ENCODE assay signal across 1 cellular context in the genomic region with DNA sequence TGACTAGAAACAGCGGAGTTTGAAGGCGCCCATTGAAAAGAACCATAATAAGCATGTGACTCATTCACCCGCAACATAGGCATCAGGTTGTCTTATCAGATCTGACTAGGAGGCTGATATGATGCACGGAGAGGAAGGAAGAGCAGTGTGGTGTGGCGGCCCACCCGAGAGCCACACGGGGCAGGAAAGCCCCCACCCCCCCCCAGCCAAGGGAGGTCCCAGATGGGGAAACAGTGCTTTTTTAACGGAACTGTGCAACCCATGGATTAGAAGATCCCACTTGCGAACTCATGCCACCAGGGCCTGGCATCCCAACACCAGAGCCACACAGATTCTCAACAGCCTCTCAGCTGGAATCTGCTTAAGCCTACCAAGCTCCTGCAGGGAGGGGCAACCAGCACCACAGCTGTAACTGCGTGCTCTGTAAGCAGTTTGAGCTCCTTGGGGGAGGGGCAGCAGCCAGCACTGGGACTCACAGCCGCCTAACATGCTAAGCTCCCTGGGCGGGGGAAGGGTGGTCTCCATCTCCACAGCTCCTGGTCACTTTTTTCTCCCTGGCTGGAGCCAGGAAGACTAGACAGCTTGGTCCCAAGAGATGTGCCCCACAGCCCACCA.
TF ChIP-seq lines count a peak whose summit lies in the region.

No MANE protein-coding gene starts in this region.

TF ChIP-seq in H1, 55 proteins besides CTCF, POLR2A, EP300 and RAD21 (continued from another document):
- TF ChIP-seq, protein P1, sequence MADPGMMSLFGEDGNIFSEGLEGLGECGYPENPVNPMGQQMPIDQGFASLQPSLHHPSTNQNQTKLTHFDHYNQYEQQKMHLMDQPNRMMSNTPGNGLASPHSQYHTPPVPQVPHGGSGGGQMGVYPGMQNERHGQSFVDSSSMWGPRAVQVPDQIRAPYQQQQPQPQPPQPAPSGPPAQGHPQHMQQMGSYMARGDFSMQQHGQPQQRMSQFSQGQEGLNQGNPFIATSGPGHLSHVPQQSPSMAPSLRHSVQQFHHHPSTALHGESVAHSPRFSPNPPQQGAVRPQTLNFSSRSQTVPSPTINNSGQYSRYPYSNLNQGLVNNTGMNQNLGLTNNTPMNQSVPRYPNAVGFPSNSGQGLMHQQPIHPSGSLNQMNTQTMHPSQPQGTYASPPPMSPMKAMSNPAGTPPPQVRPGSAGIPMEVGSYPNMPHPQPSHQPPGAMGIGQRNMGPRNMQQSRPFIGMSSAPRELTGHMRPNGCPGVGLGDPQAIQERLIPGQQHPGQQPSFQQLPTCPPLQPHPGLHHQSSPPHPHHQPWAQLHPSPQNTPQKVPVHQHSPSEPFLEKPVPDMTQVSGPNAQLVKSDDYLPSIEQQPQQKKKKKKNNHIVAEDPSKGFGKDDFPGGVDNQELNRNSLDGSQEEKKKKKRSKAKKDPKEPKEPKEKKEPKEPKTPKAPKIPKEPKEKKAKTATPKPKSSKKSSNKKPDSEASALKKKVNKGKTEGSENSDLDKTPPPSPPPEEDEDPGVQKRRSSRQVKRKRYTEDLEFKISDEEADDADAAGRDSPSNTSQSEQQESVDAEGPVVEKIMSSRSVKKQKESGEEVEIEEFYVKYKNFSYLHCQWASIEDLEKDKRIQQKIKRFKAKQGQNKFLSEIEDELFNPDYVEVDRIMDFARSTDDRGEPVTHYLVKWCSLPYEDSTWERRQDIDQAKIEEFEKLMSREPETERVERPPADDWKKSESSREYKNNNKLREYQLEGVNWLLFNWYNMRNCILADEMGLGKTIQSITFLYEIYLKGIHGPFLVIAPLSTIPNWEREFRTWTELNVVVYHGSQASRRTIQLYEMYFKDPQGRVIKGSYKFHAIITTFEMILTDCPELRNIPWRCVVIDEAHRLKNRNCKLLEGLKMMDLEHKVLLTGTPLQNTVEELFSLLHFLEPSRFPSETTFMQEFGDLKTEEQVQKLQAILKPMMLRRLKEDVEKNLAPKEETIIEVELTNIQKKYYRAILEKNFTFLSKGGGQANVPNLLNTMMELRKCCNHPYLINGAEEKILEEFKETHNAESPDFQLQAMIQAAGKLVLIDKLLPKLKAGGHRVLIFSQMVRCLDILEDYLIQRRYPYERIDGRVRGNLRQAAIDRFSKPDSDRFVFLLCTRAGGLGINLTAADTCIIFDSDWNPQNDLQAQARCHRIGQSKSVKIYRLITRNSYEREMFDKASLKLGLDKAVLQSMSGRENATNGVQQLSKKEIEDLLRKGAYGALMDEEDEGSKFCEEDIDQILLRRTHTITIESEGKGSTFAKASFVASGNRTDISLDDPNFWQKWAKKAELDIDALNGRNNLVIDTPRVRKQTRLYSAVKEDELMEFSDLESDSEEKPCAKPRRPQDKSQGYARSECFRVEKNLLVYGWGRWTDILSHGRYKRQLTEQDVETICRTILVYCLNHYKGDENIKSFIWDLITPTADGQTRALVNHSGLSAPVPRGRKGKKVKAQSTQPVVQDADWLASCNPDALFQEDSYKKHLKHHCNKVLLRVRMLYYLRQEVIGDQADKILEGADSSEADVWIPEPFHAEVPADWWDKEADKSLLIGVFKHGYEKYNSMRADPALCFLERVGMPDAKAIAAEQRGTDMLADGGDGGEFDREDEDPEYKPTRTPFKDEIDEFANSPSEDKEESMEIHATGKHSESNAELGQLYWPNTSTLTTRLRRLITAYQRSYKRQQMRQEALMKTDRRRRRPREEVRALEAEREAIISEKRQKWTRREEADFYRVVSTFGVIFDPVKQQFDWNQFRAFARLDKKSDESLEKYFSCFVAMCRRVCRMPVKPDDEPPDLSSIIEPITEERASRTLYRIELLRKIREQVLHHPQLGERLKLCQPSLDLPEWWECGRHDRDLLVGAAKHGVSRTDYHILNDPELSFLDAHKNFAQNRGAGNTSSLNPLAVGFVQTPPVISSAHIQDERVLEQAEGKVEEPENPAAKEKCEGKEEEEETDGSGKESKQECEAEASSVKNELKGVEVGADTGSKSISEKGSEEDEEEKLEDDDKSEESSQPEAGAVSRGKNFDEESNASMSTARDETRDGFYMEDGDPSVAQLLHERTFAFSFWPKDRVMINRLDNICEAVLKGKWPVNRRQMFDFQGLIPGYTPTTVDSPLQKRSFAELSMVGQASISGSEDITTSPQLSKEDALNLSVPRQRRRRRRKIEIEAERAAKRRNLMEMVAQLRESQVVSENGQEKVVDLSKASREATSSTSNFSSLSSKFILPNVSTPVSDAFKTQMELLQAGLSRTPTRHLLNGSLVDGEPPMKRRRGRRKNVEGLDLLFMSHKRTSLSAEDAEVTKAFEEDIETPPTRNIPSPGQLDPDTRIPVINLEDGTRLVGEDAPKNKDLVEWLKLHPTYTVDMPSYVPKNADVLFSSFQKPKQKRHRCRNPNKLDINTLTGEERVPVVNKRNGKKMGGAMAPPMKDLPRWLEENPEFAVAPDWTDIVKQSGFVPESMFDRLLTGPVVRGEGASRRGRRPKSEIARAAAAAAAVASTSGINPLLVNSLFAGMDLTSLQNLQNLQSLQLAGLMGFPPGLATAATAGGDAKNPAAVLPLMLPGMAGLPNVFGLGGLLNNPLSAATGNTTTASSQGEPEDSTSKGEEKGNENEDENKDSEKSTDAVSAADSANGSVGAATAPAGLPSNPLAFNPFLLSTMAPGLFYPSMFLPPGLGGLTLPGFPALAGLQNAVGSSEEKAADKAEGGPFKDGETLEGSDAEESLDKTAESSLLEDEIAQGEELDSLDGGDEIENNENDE (IDR thresholded peaks at IDR 0.05; ENCODE audit: insufficient replicate concordance, low read length): no peak
- TF ChIP-seq SRF (IDR thresholded peaks at IDR 0.05; ENCODE audit: low read depth, low read length) (no peak), RXRA (IDR thresholded peaks at IDR 0.05; ENCODE audit: insufficient read depth, low read depth, low read length) (no peak), CHD1 (IDR thresholded peaks at IDR 0.05; ENCODE audit: low read depth, low read length) (no peak), RBBP5 (IDR thresholded peaks at IDR 0.05; ENCODE audit: borderline replicate concordance, low read depth, low read length) (peak; percentile 67; the same call in 1 of the 2 replicates), TBP (IDR thresholded peaks at IDR 0.05; ENCODE audit: low read depth, low read length) (no peak), POU5F1 (IDR thresholded peaks at IDR 0.05; ENCODE audit: low read depth, low read length) (no peak), PHF8 (conservative IDR thresholded peaks at IDR 0.05; ENCODE audit: low read depth, low read length) (no peak), SP1 (IDR thresholded peaks at IDR 0.05; ENCODE audit: low read depth, low read length) (peak; percentile 47; the same call in 1 of the 2 replicates), SAP30 (IDR thresholded peaks at IDR 0.05; ENCODE audit: insufficient read depth, insufficient replicate concordance, low read length) (no peak), TCF12 (IDR thresholded peaks at IDR 0.05; ENCODE audit: low read depth, low read length) (peak; percentile 78; the same call in 1 of the 2 replicates), RNF2 (IDR thresholded peaks at IDR 0.05; ENCODE audit: borderline replicate concordance, low read depth, low read length, missing control alignments, poor library complexity, severe bottlenecking) (no peak), HDAC6 (IDR thresholded peaks at IDR 0.05; ENCODE audit: low read depth, low read length) (no peak), KDM1A (IDR thresholded peaks at IDR 0.05; ENCODE audit: borderline replicate concordance, low read length) (no peak), EGR1 (IDR thresholded peaks at IDR 0.05; ENCODE audit: borderline replicate concordance, low read depth, low read length) (no peak), CREB1 (IDR thresholded peaks at IDR 0.05) (no peak), SP2 (IDR thresholded peaks at IDR 0.05; ENCODE audit: low read length) (no peak), BRCA1 (IDR thresholded peaks at IDR 0.05; ENCODE audit: low read depth, low read length) (no peak), CTBP2 (IDR thresholded peaks at IDR 0.05; ENCODE audit: borderline replicate concordance, insufficient read depth, insufficient read length, low read length) (no peak), KDM5A (IDR thresholded peaks at IDR 0.05; ENCODE audit: low read length) (no peak), EZH2 (IDR thresholded peaks at IDR 0.05; ENCODE audit: low read depth, low read length, severe bottlenecking) (no peak), MAFK (IDR thresholded peaks at IDR 0.05; ENCODE audit: low read depth, low read length) (no peak), FOSL1 (IDR thresholded peaks at IDR 0.05; ENCODE audit: insufficient read depth, low read depth, low read length) (no peak), CEBPB (IDR thresholded peaks at IDR 0.05; ENCODE audit: low read depth, low read length) (no peak), JUND (IDR thresholded peaks at IDR 0.05; ENCODE audit: low read length) (no peak), POLR2AphosphoS5 (IDR thresholded peaks at IDR 0.05; ENCODE audit: low read depth, low read length) (peak; percentile 27; the same call in 1 of the 2 replicates), KDM4A (IDR thresholded peaks at IDR 0.05; ENCODE audit: low read depth, low read length, severe bottlenecking) (no peak), RFX5 (IDR thresholded peaks at IDR 0.05; ENCODE audit: borderline replicate concordance, low read depth, low read length) (no peak), ZNF274 (IDR thresholded peaks at IDR 0.05; ENCODE audit: borderline replicate concordance, extremely low read depth, low read length) (no peak), ASH2L (IDR thresholded peaks at IDR 0.05; ENCODE audit: low read length) (peak; percentile 84), YY1 (IDR thresholded peaks at IDR 0.05; ENCODE audit: low read depth, low read length) (no peak)
- TF ChIP-seq, protein P2, sequence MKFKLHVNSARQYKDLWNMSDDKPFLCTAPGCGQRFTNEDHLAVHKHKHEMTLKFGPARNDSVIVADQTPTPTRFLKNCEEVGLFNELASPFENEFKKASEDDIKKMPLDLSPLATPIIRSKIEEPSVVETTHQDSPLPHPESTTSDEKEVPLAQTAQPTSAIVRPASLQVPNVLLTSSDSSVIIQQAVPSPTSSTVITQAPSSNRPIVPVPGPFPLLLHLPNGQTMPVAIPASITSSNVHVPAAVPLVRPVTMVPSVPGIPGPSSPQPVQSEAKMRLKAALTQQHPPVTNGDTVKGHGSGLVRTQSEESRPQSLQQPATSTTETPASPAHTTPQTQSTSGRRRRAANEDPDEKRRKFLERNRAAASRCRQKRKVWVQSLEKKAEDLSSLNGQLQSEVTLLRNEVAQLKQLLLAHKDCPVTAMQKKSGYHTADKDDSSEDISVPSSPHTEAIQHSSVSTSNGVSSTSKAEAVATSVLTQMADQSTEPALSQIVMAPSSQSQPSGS (IDR thresholded peaks at IDR 0.05; ENCODE audit: low read length): no peak
- TF ChIP-seq, protein P3, sequence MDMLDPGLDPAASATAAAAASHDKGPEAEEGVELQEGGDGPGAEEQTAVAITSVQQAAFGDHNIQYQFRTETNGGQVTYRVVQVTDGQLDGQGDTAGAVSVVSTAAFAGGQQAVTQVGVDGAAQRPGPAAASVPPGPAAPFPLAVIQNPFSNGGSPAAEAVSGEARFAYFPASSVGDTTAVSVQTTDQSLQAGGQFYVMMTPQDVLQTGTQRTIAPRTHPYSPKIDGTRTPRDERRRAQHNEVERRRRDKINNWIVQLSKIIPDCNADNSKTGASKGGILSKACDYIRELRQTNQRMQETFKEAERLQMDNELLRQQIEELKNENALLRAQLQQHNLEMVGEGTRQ (IDR thresholded peaks at IDR 0.05; ENCODE audit: low read length): no peak
- TF ChIP-seq, protein P4, sequence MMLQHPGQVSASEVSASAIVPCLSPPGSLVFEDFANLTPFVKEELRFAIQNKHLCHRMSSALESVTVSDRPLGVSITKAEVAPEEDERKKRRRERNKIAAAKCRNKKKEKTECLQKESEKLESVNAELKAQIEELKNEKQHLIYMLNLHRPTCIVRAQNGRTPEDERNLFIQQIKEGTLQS (IDR thresholded peaks at IDR 0.05; ENCODE audit: insufficient read depth, low read depth, low read length): no peak
- TF ChIP-seq, protein P5, sequence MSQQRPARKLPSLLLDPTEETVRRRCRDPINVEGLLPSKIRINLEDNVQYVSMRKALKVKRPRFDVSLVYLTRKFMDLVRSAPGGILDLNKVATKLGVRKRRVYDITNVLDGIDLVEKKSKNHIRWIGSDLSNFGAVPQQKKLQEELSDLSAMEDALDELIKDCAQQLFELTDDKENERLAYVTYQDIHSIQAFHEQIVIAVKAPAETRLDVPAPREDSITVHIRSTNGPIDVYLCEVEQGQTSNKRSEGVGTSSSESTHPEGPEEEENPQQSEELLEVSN (IDR thresholded peaks at IDR 0.05): no peak
